ENCODE assay signal across 1 cellular context in the genomic region with DNA sequence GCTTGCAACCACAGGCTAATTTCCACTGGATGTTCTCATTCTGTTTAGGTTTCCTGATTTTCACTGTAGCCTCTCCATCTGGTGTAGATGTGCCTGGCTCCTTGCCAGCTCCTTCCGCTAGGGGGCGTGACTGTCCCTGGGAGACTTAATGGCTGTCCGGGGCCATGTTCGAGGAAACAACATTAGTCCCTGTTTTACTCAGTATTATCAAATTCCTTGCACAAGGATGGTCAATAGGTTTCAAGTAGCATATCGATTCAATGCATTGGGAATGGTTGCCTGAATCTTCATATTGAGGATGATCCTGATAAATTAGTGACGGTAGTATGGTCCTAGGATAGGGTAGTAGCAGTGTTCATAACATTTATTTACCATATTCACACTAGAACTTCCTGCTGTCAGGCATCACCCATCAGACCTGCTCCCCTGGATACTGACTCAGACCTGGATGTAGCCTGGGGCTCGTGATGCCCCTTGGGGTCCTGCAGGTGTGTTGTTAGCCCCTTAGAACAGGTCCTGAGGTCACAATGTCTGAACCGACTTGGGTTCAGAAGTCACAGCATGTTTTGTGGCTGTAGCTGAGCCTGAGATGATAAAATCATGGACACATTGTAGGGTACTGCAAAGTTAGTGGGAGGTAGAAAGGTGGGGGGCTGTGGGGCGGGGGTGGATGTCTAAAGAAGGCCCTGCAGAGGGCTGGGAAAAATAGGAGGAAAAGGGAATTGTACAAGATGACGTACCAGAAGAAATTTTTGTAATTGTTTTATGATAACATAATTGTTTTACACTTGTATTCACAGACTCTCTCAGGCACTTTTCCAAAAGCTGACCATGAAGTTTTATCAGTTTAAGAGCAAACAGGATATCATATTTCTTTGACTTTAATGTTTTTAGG.
TF ChIP-seq lines count a peak whose summit lies in the region.

No MANE protein-coding gene starts in this region.

TF ChIP-seq in HEK293, 187 proteins besides CTCF, POLR2A, EP300 and RAD21 (continued from another document and continues in another):
- TF ChIP-seq ZBTB6 (tag by site-specific recombination; IDR thresholded peaks at IDR 0.05) (no peak; the same call in 1 of the 2 replicates), KLF9 (tag by site-specific recombination; IDR thresholded peaks at IDR 0.05; ENCODE audit: low read depth) (peak; percentile 81), ZBTB48 (tag by site-specific recombination; IDR thresholded peaks at IDR 0.05) (no peak), BCL11A (tag by site-specific recombination; IDR thresholded peaks at IDR 0.05; ENCODE audit: low read depth) (no peak), GFI1B (tag by site-specific recombination; IDR thresholded peaks at IDR 0.05) (no peak), ZNF639 (tag by site-specific recombination; IDR thresholded peaks at IDR 0.05) (no peak), ZNF777 (tag by site-specific recombination; IDR thresholded peaks at IDR 0.05; ENCODE audit: borderline replicate concordance) (no peak), ZNF571 (tag by site-specific recombination; IDR thresholded peaks at IDR 0.05) (no peak), PRDM6 (tag by site-specific recombination; IDR thresholded peaks at IDR 0.05) (peak; percentile 91), ZNF600 (tag by site-specific recombination; IDR thresholded peaks at IDR 0.05) (peak; percentile 96), ZNF621 (tag by site-specific recombination; IDR thresholded peaks at IDR 0.05) (no peak), ZNF19 (tag by site-specific recombination; IDR thresholded peaks at IDR 0.05; ENCODE audit: low read depth) (no peak), ZNF23 (tag by site-specific recombination; IDR thresholded peaks at IDR 0.05; ENCODE audit: borderline replicate concordance) (no peak), ZBTB20 (tag by site-specific recombination; IDR thresholded peaks at IDR 0.05) (no peak), ZSCAN30 (tag by site-specific recombination; IDR thresholded peaks at IDR 0.05) (peak; percentile 79), ZNF26 (tag by site-specific recombination; IDR thresholded peaks at IDR 0.05) (no peak), ZNF580 (tag by site-specific recombination; IDR thresholded peaks at IDR 0.05) (peak; percentile 64), ZNF610 (tag by site-specific recombination; IDR thresholded peaks at IDR 0.05; ENCODE audit: borderline replicate concordance) (no peak), ZEB2 (tag by site-specific recombination; IDR thresholded peaks at IDR 0.05) (peak; percentile 56; the same call in 1 of the 2 replicates), ZNF514 (tag by site-specific recombination; IDR thresholded peaks at IDR 0.05) (no peak), ZNF677 (tag by site-specific recombination; IDR thresholded peaks at IDR 0.05) (no peak), ZNF664 (tag by site-specific recombination; IDR thresholded peaks at IDR 0.05) (no peak), ZNF654 (tag by site-specific recombination; IDR thresholded peaks at IDR 0.05; ENCODE audit: low read depth) (peak; percentile 39), ZNF350 (tag by site-specific recombination; IDR thresholded peaks at IDR 0.05) (no peak), ZBTB8A (tag by site-specific recombination; IDR thresholded peaks at IDR 0.05) (no peak), EGR2 (tag by site-specific recombination; IDR thresholded peaks at IDR 0.05; ENCODE audit: low read depth) (no peak), KLF1 (tag by site-specific recombination; IDR thresholded peaks at IDR 0.05) (no peak), ZNF561 (tag by site-specific recombination; IDR thresholded peaks at IDR 0.05; ENCODE audit: borderline replicate concordance) (peak; percentile 82), ZBTB26 (tag by site-specific recombination; optimal IDR thresholded peaks at IDR 0.05) (no peak), IKZF3 (tag by site-specific recombination; IDR thresholded peaks at IDR 0.05) (peak; percentile 58; the same call in 1 of the 2 replicates), ZNF529 (tag by site-specific recombination; IDR thresholded peaks at IDR 0.05; ENCODE audit: insufficient replicate concordance) (no peak), ZBTB21 (tag by site-specific recombination; IDR thresholded peaks at IDR 0.05) (no peak), ZNF510 (tag by site-specific recombination; IDR thresholded peaks at IDR 0.05; ENCODE audit: insufficient replicate concordance) (no peak), ZNF121 (tag by site-specific recombination; IDR thresholded peaks at IDR 0.05) (no peak), TRIM28 (IDR thresholded peaks at IDR 0.05; ENCODE audit: borderline replicate concordance, low read length) (0 out of 2 replicates have a peak, but pooled peaks have one; percentile 64), SP3 (tag by site-specific recombination; IDR thresholded peaks at IDR 0.05) (peak; percentile 38; the same call in 1 of the 2 replicates), ZNF311 (tag by site-specific recombination; IDR thresholded peaks at IDR 0.05; ENCODE audit: borderline replicate concordance) (no peak), TSHZ1 (tag by site-specific recombination; IDR thresholded peaks at IDR 0.05; ENCODE audit: borderline replicate concordance) (0 out of 2 replicates have a peak, but pooled peaks have one; percentile 17), ZNF549 (tag by site-specific recombination; IDR thresholded peaks at IDR 0.05) (0 out of 2 replicates have a peak, but pooled peaks have one; percentile 29), ZNF18 (tag by site-specific recombination; IDR thresholded peaks at IDR 0.05) (peak; percentile 84; the same call in 1 of the 2 replicates)
- TF ChIP-seq, protein P1, sequence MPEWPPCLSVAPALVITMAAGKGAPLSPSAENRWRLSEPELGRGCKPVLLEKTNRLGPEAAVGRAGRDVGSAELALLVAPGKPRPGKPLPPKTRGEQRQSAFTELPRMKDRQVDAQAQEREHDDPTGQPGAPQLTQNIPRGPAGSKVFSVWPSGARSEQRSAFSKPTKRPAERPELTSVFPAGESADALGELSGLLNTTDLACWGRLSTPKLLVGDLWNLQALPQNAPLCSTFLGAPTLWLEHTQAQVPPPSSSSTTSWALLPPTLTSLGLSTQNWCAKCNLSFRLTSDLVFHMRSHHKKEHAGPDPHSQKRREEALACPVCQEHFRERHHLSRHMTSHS (tag by site-specific recombination; IDR thresholded peaks at IDR 0.05) = no peak
- TF ChIP-seq, protein P2, sequence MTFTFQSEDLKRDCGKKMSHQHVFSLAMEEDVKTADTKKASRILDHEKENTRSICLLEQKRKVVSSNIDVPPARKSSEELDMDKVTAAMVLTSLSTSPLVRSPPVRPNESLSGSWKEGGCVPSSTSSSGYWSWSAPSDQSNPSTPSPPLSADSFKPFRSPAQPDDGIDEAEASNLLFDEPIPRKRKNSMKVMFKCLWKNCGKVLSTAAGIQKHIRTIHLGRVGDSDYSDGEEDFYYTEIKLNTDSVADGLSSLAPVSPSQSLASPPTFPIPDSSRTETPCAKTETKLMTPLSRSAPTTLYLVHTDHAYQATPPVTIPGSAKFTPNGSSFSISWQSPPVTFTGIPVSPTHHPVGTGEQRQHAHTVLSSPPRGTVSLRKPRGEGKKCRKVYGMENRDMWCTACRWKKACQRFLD (tag by site-specific recombination; IDR thresholded peaks at IDR 0.05) = no peak
